Comparison of ENCODE assay signal across 10 cellular contexts in genomic region chr2:14633031-14633430, GRCh38. TPM values are rescaled to one million over a fixed set of nuclear protein-coding genes. Genes with fewer than 3 reads are reported as not detected.
DNase-seq lines count a peak whose midpoint lies in the region; ATAC-seq and TF ChIP-seq lines count a peak whose summit lies in the region.
"Had no signal": no experiment of that assay in that cellular context is flagged by ENCODE, and none has a peak within 500 bp of the region (broad histone marks: within the 10 kb centered on the region; RNA-seq: fewer than 3 reads in every experiment).

No MANE protein-coding gene starts in this region.

- H3K4me1 ChIP-seq in GM23338 (ENCODE audit: insufficient read depth) (peaks cover 14% of the 10 kb centered on the region), Peyer's patch (no peaks in the 10 kb centered on the region)

- peaks cover 48% of the 10 kb centered on the region for H3K27me3 Mint-ChIP-seq in GM23338 (ENCODE audit: insufficient read depth, low read depth, poor library complexity)
- peaks cover 41% of the 10 kb centered on the region for H3K27me3 Mint-ChIP-seq in activated T-helper 1 cell treated with anti-CD3 and anti-CD28 coated beads, Interleukin-12 subunit alpha, Interleukin-12 subunit beta, Interleukin-2, Interleukin-4 antibody, amounts not matched to agents 30 ng/mL and 10 ng/mL and 1 ng/mL, durations not matched to agents 14 hours and 24 hours and 36 hours (ENCODE audit: insufficient read depth)

- TF ChIP-seq POLR2A in Peyer's patch (IDR thresholded peaks at IDR 0.05): no peak

- TF ChIP-seq CTCF in GM23338 (conservative IDR thresholded peaks at IDR 0.05; ENCODE audit: low read depth in 2 of 2) (no peak), Peyer's patch (IDR thresholded peaks at IDR 0.05) (no peak), retinal pigment epithelial cell (conservative IDR thresholded peaks at IDR 0.05; ENCODE audit: low read depth, low read length) (no peak)

- H2AFZ ChIP-seq in GM23338: peak overlapping the region; percentile 94

- H3K36me3 ChIP-seq in GM23338 (ENCODE audit: insufficient read depth): no peaks in the 10 kb centered on the region
- no peaks in the 10 kb centered on the region for H3K36me3 ChIP-seq in Peyer's patch

- no peak overlapping the region for H3K27ac Mint-ChIP-seq in GM23338
- no peak overlapping the region for H3K27ac Mint-ChIP-seq in activated T-helper 1 cell treated with anti-CD3 and anti-CD28 coated beads, Interleukin-12 subunit alpha, Interleukin-12 subunit beta, Interleukin-2, Interleukin-4 antibody, amounts not matched to agents 30 ng/mL and 10 ng/mL and 1 ng/mL, durations not matched to agents 14 hours and 24 hours and 36 hours

- ATAC-seq in GM23338 (peak; percentile 4), GM18870 (IDR thresholded peaks at IDR 0.05; ENCODE audit: unreplicated experiment) (no peak)

- H3K27ac ChIP-seq in GM23338 (ENCODE audit: low read depth) (no peak overlapping the region), Peyer's patch (peak overlapping the region in 3 of 4 donors; percentile 70 to 93 (median 89))

- H3K4me1 Mint-ChIP-seq in GM23338: peaks cover 27% of the 10 kb centered on the region
- peaks cover 5% of the 10 kb centered on the region for H3K4me1 Mint-ChIP-seq in activated T-helper 1 cell treated with anti-CD3 and anti-CD28 coated beads, Interleukin-12 subunit alpha, Interleukin-12 subunit beta, Interleukin-2, Interleukin-4 antibody, amounts not matched to agents 30 ng/mL and 10 ng/mL and 1 ng/mL, durations not matched to agents 14 hours and 24 hours and 36 hours (ENCODE audit: low read depth)

- no peaks in the 10 kb centered on the region for H3K79me2 ChIP-seq in GM23338 (replicated peaks; ENCODE audit: insufficient read depth)

- H3K9me3 ChIP-seq in Peyer's patch: no peaks in the 10 kb centered on the region

- H3K4me3 ChIP-seq in GM23338 (peak overlapping the region; percentile 77), Peyer's patch (peak overlapping the region; percentile 24 to 79 (median 54)), retinal pigment epithelial cell (ENCODE audit: low read length) (peak overlapping the region; percentile 65)

- H3F3A ChIP-seq in GM23338 (replicated peaks; ENCODE audit: low read depth): no peaks in the 10 kb centered on the region

- DNase-seq in GM23338 (ENCODE audit: low spot score): peak; percentile 30
- peak in 2 of 3 donors; percentile 62 to 73 for DNase-seq in Peyer's patch
- peak in 31 of 42 donors; percentile 3 to 49 (median 19) for DNase-seq in head of caudate nucleus
- DNase-seq in retinal pigment epithelial cell (ENCODE audit: low read depth): no peak
- no peak for DNase-seq in activated T-helper 1 cell treated with anti-CD3 and anti-CD28 coated beads, Interleukin-12 subunit alpha, Interleukin-12 subunit beta, Interleukin-2, Interleukin-4 antibody, amounts not matched to agents 30 ng/mL and 10 ng/mL and 1 ng/mL, durations not matched to agents 14 hours and 24 hours and 36 hours (ENCODE audit: low spot score)
- no peak for DNase-seq in foreskin melanocyte
- no peak for DNase-seq in cerebellum (ENCODE audit: low spot score)
- DNase-seq: activated effector memory CD4-positive, alpha-beta T cell treated with Interleukin-2 at 50 U/mL for 16 hours; NCI-H226 had no signal

- peaks cover 77% of the 10 kb centered on the region for H3K27me3 ChIP-seq in GM23338 (ENCODE audit: insufficient read depth)
- H3K27me3 ChIP-seq in Peyer's patch: no peaks in the 10 kb centered on the region

- H3K4me2 ChIP-seq in GM23338: peak overlapping the region; percentile 97

- intact Hi-C loops in head of caudate nucleus (cut with DNase I): no loop called here
- intact Hi-C loops in activated T-helper 1 cell treated with anti-CD3 and anti-CD28 coated beads, Interleukin-12 subunit alpha, Interleukin-12 subunit beta, Interleukin-2, Interleukin-4 antibody, amounts not matched to agents 30 ng/mL and 10 ng/mL and 1 ng/mL, durations not matched to agents 14 hours and 24 hours and 36 hours (cut with micrococcal nuclease): no loop called here

- peak overlapping the region; percentile 81 for H3K4me3 Mint-ChIP-seq in GM23338
- no peak overlapping the region for H3K4me3 Mint-ChIP-seq in activated T-helper 1 cell treated with anti-CD3 and anti-CD28 coated beads, Interleukin-12 subunit alpha, Interleukin-12 subunit beta, Interleukin-2, Interleukin-4 antibody, amounts not matched to agents 30 ng/mL and 10 ng/mL and 1 ng/mL, durations not matched to agents 14 hours and 24 hours and 36 hours

- H3K9me3 Mint-ChIP-seq in GM23338: no peaks in the 10 kb centered on the region
- H3K9me3 Mint-ChIP-seq in activated T-helper 1 cell treated with anti-CD3 and anti-CD28 coated beads, Interleukin-12 subunit alpha, Interleukin-12 subunit beta, Interleukin-2, Interleukin-4 antibody, amounts not matched to agents 30 ng/mL and 10 ng/mL and 1 ng/mL, durations not matched to agents 14 hours and 24 hours and 36 hours: no peaks in the 10 kb centered on the region

- H4K20me1 ChIP-seq in GM23338 (replicated peaks; ENCODE audit: insufficient read depth): no peaks in the 10 kb centered on the region

- no peaks in the 10 kb centered on the region; the same call in 2 of the 3 replicates for H3K36me3 Mint-ChIP-seq in GM23338 (ENCODE audit: low read depth)
- no peaks in the 10 kb centered on the region for H3K36me3 Mint-ChIP-seq in activated T-helper 1 cell treated with anti-CD3 and anti-CD28 coated beads, Interleukin-12 subunit alpha, Interleukin-12 subunit beta, Interleukin-2, Interleukin-4 antibody, amounts not matched to agents 30 ng/mL and 10 ng/mL and 1 ng/mL, durations not matched to agents 14 hours and 24 hours and 36 hours (ENCODE audit: low read depth)

- no peaks in the 10 kb centered on the region for H3K9me2 ChIP-seq in GM23338 (ENCODE audit: insufficient read depth)

TF ChIP-seq in GM23338, 12 proteins besides CTCF, POLR2A, EP300 and RAD21 (continues in another document):
- TF ChIP-seq ETS1 (IDR thresholded peaks at IDR 0.05) (no peak), EZH2 (IDR thresholded peaks at IDR 0.05; ENCODE audit: low read depth, unreplicated experiment) (peak; percentile 70), EZH2phosphoT487 (IDR thresholded peaks at IDR 0.05; ENCODE audit: unreplicated experiment) (no peak)

RNA-seq across cellular contexts. Expression of gene LRATD1, which starts 0.5 kb away (rescaled TPM):
- total RNA-seq in GM23338 (2014; rRNA removed; shearing (Covaris generic)): 3.5 and 5.7 TPM in 2 replicates
- 1.8 and 2.7 TPM in 2 replicates for polyA plus RNA-seq in GM23338 (2016; fragmentation: Nextera tagmentation; extraction: Ambion mirVana)
- total RNA-seq in Peyer's patch (100 to 1,000 TPM in 1 of 4 donors, 10 to 100 TPM in 3; 31.4 to 152 (median 79.7) TPM), cerebellum (17.2 TPM)
- total RNA-seq in activated T-helper 1 cell treated with anti-CD3 and anti-CD28 coated beads, Interleukin-12 subunit alpha, Interleukin-12 subunit beta, Interleukin-2, Interleukin-4 antibody, amounts not matched to agents 30 ng/mL and 10 ng/mL and 1 ng/mL, durations not matched to agents 14 hours and 24 hours and 36 hours: not detected in 2 replicates

Comparison
In these comparisons a context has a peak if more than half of its experiments do, and no peak if none do; other contexts are left out.
1. DNase-seq: peak in GM23338 (single experiment), Peyer's patch (2 of 3) and head of caudate nucleus (31 of 42); none in retinal pigment epithelial cell (single experiment), activated T-helper 1 cell treated with anti-CD3 and anti-CD28 coated beads, Interleukin-12 subunit alpha, Interleukin-12 subunit beta, Interleukin-2, Interleukin-4 antibody, amounts not matched to agents 30 ng/mL and 10 ng/mL and 1 ng/mL, durations not matched to agents 14 hours and 24 hours and 36 hours (single experiment), foreskin melanocyte (single experiment) and cerebellum (single experiment).
2. Peak in every context shown above with its lines, with median percentiles within 50 percentile points of each other: H3K4me3 ChIP-seq.